ENCODE assay signal across 11 cellular contexts in genomic region chr10:42544945-42545344, GRCh38.
"Had no signal": no experiment of that assay in that cellular context is flagged by ENCODE, and none has a peak within 500 bp of the region (broad histone marks: within the 10 kb centered on the region; RNA-seq: fewer than 3 reads in every experiment).

No MANE protein-coding gene starts in this region.

- H3K4me2 ChIP-seq: GM23338 had no signal

- H3K27ac Mint-ChIP-seq: GM23338, H9, HFFc6 had no signal

- H2AFZ ChIP-seq: GM23338 had no signal

- H3K4me3 Mint-ChIP-seq: GM23338, H9, HFFc6 had no signal

- H3K27ac ChIP-seq: HL-60 had no signal

- H3K4me1 Mint-ChIP-seq: GM23338, H9 had no signal

- H3K4me3 ChIP-seq: GM23338, K562 had no signal

- DNase-seq: H9, HCEC 1CT, HFFc6, IMR-90, Kasumi-1, KG1 had no signal

- ATAC-seq: GM23338, K562 had no signal

- FAIRE-seq: H1, H54, K562 had no signal
